ENCODE assay signal across 1 cellular context in genomic region chr5:5360878-5361520, GRCh38.
TF ChIP-seq lines count a peak whose summit lies in the region.

No MANE protein-coding gene starts in this region.

TF ChIP-seq in HepG2, 621 proteins besides CTCF, POLR2A, EP300 and RAD21 (continued from another document and continues in another):
- TF ChIP-seq KDM4B (CRISPR knock-in tag; IDR thresholded peaks at IDR 0.05) (no peak), ZSCAN12 (CRISPR knock-in tag; IDR thresholded peaks at IDR 0.05) (no peak), ZNF772 (CRISPR knock-in tag; IDR thresholded peaks at IDR 0.05) (no peak), ZNF337 (CRISPR knock-in tag; IDR thresholded peaks at IDR 0.05; ENCODE audit: borderline replicate concordance, low read depth) (no peak), ZNF792 (CRISPR knock-in tag; IDR thresholded peaks at IDR 0.05) (peak; percentile 33; the same call in 1 of the 2 replicates), ZZZ3 (CRISPR knock-in tag; IDR thresholded peaks at IDR 0.05; ENCODE audit: borderline replicate concordance) (no peak), TBX3 (IDR thresholded peaks at IDR 0.05; ENCODE audit: borderline replicate concordance) (no peak), REL (CRISPR knock-in tag; conservative IDR thresholded peaks at IDR 0.05) (no peak), DNMT3B (CRISPR knock-in tag; conservative IDR thresholded peaks at IDR 0.05) (0 out of 2 replicates have a peak, but pooled peaks have one; percentile 61), ZNF550 (CRISPR knock-in tag; IDR thresholded peaks at IDR 0.05; ENCODE audit: borderline replicate concordance) (no peak), DBP (CRISPR knock-in tag; IDR thresholded peaks at IDR 0.05; ENCODE audit: not compliant biosample characterization) (no peak), ZBTB20 (CRISPR knock-in tag; IDR thresholded peaks at IDR 0.05; ENCODE audit: borderline replicate concordance, low read depth) (peak; percentile 84; the same call in 1 of the 2 replicates), SMARCE1 (IDR thresholded peaks at IDR 0.05; ENCODE audit: borderline replicate concordance) (no peak), ZBTB26 (CRISPR knock-in tag; IDR thresholded peaks at IDR 0.05; ENCODE audit: borderline replicate concordance) (no peak), ZKSCAN8 (CRISPR knock-in tag; IDR thresholded peaks at IDR 0.05; ENCODE audit: borderline replicate concordance) (no peak), MEIS1 (CRISPR knock-in tag; IDR thresholded peaks at IDR 0.05; ENCODE audit: borderline replicate concordance) (peak; percentile 65; the same call in 1 of the 2 replicates), NFIC (IDR thresholded peaks at IDR 0.05; ENCODE audit: low read length) (peak; percentile 59; the same call in 1 of the 2 replicates), ZNF512 (CRISPR knock-in tag; IDR thresholded peaks at IDR 0.05) (no peak), ZNF7 (CRISPR knock-in tag; IDR thresholded peaks at IDR 0.05) (no peak), YEATS2 (CRISPR knock-in tag; IDR thresholded peaks at IDR 0.05; ENCODE audit: borderline replicate concordance) (peak; percentile 22; the same call in 1 of the 2 replicates), ELF4 (CRISPR knock-in tag; IDR thresholded peaks at IDR 0.05; ENCODE audit: borderline replicate concordance) (no peak), NFIB (CRISPR knock-in tag; IDR thresholded peaks at IDR 0.05; ENCODE audit: borderline replicate concordance) (no peak), RAD51 (IDR thresholded peaks at IDR 0.05; ENCODE audit: borderline replicate concordance) (no peak), MTF2 (CRISPR knock-in tag; IDR thresholded peaks at IDR 0.05; ENCODE audit: borderline replicate concordance) (no peak), ZNF253 (CRISPR knock-in tag; IDR thresholded peaks at IDR 0.05; ENCODE audit: borderline replicate concordance) (no peak), ELF3 (CRISPR knock-in tag; IDR thresholded peaks at IDR 0.05) (peak; percentile 53; the same call in 1 of the 2 replicates), SNRNP70 (IDR thresholded peaks at IDR 0.05; ENCODE audit: low read depth, low read length) (no peak), HDAC2 (CRISPR knock-in tag; IDR thresholded peaks at IDR 0.05) (peak; percentile 84), ZNF615 (CRISPR knock-in tag; IDR thresholded peaks at IDR 0.05; ENCODE audit: borderline replicate concordance) (no peak), HMGA1 (CRISPR knock-in tag; conservative IDR thresholded peaks at IDR 0.05) (no peak), ZNF672 (CRISPR knock-in tag; IDR thresholded peaks at IDR 0.05) (no peak), HDAC1 (CRISPR knock-in tag; IDR thresholded peaks at IDR 0.05) (peak; percentile 78), ZNF775 (CRISPR knock-in tag; IDR thresholded peaks at IDR 0.05; ENCODE audit: borderline replicate concordance) (no peak), KLF13 (CRISPR knock-in tag; IDR thresholded peaks at IDR 0.05) (no peak), EED (CRISPR knock-in tag; IDR thresholded peaks at IDR 0.05) (no peak), HBP1 (CRISPR knock-in tag; IDR thresholded peaks at IDR 0.05; ENCODE audit: low read depth) (0 out of 2 replicates have a peak, but pooled peaks have one; percentile 39), PPARG (CRISPR knock-in tag; conservative IDR thresholded peaks at IDR 0.05) (no peak), ZNF510 (CRISPR knock-in tag; IDR thresholded peaks at IDR 0.05; ENCODE audit: low read depth) (no peak), ZNF333 (CRISPR knock-in tag; IDR thresholded peaks at IDR 0.05; ENCODE audit: borderline replicate concordance) (no peak), CBX2 (IDR thresholded peaks at IDR 0.05; ENCODE audit: low read depth, low read length) (no peak), CBX2 (CRISPR knock-in tag; IDR thresholded peaks at IDR 0.05; ENCODE audit: low read depth) (no peak), NONO (IDR thresholded peaks at IDR 0.05) (no peak), NONO (CRISPR knock-in tag; conservative IDR thresholded peaks at IDR 0.05) (no peak), NCOR1 (IDR thresholded peaks at IDR 0.05; ENCODE audit: borderline replicate concordance, low read length) (peak; percentile 95), SOX13 (IDR thresholded peaks at IDR 0.05) (peak; percentile 85), SOX13 (CRISPR knock-in tag; conservative IDR thresholded peaks at IDR 0.05 in 1 of 2, IDR thresholded peaks at IDR 0.05 in 1 of 2) (peak in 1 of 2 experiments; percentile 96; a peak in 2 of 4 replicates), REXO4 (CRISPR knock-in tag; IDR thresholded peaks at IDR 0.05; ENCODE audit: borderline replicate concordance) (no peak), PAX8 (CRISPR knock-in tag; IDR thresholded peaks at IDR 0.05; ENCODE audit: borderline replicate concordance) (no peak), ZNF547 (CRISPR knock-in tag; IDR thresholded peaks at IDR 0.05) (no peak), ZNF839 (CRISPR knock-in tag; IDR thresholded peaks at IDR 0.05; ENCODE audit: borderline replicate concordance) (no peak), SMAD3 (CRISPR knock-in tag; IDR thresholded peaks at IDR 0.05) (peak; percentile 85; the same call in 1 of the 2 replicates)
- TF ChIP-seq, protein P1, sequence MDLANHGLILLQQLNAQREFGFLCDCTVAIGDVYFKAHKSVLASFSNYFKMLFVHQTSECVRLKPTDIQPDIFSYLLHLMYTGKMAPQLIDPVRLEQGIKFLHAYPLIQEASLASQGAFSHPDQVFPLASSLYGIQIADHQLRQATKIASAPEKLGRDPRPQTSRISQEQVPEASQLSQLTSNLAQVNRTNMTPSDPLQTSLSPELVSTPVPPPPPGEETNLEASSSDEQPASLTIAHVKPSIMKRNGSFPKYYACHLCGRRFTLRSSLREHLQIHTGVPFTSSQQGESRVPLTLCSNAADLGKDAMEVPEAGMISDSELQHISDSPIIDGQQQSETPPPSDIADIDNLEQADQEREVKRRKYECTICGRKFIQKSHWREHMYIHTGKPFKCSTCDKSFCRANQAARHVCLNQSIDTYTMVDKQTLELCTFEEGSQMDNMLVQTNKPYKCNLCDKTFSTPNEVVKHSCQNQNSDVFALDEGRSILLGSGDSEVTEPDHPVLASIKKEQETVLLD (CRISPR knock-in tag; IDR thresholded peaks at IDR 0.05; ENCODE audit: low read depth), result no peak
- TF ChIP-seq, protein P2, sequence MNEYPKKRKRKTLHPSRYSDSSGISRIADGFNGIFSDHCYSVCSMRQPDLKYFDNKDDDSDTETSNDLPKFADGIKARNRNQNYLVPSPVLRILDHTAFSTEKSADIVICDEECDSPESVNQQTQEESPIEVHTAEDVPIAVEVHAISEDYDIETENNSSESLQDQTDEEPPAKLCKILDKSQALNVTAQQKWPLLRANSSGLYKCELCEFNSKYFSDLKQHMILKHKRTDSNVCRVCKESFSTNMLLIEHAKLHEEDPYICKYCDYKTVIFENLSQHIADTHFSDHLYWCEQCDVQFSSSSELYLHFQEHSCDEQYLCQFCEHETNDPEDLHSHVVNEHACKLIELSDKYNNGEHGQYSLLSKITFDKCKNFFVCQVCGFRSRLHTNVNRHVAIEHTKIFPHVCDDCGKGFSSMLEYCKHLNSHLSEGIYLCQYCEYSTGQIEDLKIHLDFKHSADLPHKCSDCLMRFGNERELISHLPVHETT (CRISPR knock-in tag; conservative IDR thresholded peaks at IDR 0.05), result no peak; the same call in 1 of the 2 replicates
- TF ChIP-seq, protein P3, sequence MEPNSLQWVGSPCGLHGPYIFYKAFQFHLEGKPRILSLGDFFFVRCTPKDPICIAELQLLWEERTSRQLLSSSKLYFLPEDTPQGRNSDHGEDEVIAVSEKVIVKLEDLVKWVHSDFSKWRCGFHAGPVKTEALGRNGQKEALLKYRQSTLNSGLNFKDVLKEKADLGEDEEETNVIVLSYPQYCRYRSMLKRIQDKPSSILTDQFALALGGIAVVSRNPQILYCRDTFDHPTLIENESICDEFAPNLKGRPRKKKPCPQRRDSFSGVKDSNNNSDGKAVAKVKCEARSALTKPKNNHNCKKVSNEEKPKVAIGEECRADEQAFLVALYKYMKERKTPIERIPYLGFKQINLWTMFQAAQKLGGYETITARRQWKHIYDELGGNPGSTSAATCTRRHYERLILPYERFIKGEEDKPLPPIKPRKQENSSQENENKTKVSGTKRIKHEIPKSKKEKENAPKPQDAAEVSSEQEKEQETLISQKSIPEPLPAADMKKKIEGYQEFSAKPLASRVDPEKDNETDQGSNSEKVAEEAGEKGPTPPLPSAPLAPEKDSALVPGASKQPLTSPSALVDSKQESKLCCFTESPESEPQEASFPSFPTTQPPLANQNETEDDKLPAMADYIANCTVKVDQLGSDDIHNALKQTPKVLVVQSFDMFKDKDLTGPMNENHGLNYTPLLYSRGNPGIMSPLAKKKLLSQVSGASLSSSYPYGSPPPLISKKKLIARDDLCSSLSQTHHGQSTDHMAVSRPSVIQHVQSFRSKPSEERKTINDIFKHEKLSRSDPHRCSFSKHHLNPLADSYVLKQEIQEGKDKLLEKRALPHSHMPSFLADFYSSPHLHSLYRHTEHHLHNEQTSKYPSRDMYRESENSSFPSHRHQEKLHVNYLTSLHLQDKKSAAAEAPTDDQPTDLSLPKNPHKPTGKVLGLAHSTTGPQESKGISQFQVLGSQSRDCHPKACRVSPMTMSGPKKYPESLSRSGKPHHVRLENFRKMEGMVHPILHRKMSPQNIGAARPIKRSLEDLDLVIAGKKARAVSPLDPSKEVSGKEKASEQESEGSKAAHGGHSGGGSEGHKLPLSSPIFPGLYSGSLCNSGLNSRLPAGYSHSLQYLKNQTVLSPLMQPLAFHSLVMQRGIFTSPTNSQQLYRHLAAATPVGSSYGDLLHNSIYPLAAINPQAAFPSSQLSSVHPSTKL (CRISPR knock-in tag; IDR thresholded peaks at IDR 0.05), result peak; percentile 93
- TF ChIP-seq, protein P4, sequence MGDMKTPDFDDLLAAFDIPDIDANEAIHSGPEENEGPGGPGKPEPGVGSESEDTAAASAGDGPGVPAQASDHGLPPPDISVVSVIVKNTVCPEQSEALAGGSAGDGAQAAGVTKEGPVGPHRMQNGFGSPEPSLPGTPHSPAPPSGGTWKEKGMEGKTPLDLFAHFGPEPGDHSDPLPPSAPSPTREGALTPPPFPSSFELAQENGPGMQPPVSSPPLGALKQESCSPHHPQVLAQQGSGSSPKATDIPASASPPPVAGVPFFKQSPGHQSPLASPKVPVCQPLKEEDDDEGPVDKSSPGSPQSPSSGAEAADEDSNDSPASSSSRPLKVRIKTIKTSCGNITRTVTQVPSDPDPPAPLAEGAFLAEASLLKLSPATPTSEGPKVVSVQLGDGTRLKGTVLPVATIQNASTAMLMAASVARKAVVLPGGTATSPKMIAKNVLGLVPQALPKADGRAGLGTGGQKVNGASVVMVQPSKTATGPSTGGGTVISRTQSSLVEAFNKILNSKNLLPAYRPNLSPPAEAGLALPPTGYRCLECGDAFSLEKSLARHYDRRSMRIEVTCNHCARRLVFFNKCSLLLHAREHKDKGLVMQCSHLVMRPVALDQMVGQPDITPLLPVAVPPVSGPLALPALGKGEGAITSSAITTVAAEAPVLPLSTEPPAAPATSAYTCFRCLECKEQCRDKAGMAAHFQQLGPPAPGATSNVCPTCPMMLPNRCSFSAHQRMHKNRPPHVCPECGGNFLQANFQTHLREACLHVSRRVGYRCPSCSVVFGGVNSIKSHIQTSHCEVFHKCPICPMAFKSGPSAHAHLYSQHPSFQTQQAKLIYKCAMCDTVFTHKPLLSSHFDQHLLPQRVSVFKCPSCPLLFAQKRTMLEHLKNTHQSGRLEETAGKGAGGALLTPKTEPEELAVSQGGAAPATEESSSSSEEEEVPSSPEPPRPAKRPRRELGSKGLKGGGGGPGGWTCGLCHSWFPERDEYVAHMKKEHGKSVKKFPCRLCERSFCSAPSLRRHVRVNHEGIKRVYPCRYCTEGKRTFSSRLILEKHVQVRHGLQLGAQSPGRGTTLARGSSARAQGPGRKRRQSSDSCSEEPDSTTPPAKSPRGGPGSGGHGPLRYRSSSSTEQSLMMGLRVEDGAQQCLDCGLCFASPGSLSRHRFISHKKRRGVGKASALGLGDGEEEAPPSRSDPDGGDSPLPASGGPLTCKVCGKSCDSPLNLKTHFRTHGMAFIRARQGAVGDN (CRISPR knock-in tag; IDR thresholded peaks at IDR 0.05), result no peak
